Comparison of ENCODE assay signal across 8 cellular contexts in genomic region chr7:105677803-105678583, GRCh38.
DNase-seq lines count a peak whose midpoint lies in the region; ATAC-seq and TF ChIP-seq lines count a peak whose summit lies in the region.

No MANE protein-coding gene starts in this region.

- H3K27me3 ChIP-seq in A673 (replicated peaks; ENCODE audit: insufficient read depth, low read depth, low read length, poor library complexity) = no peaks in the 10 kb centered on the region
- no peaks in the 10 kb centered on the region for H3K27me3 ChIP-seq in heart left ventricle
- no peaks in the 10 kb centered on the region for H3K27me3 ChIP-seq in stomach smooth muscle (ENCODE audit: control insufficient read depth in 1 of 2, insufficient read depth in 2 of 2, low read length in 2 of 2)

- H3K27me3 Mint-ChIP-seq in activated CD4-positive, alpha-beta memory T cell treated with anti-CD3 and anti-CD28 coated beads, Interleukin-2, amount 10 ng/mL, durations not matched to agents 7 days and 5 days = no peaks in the 10 kb centered on the region

- no peak for TF ChIP-seq POLR2A in heart left ventricle (IDR thresholded peaks at IDR 0.05)

- TF ChIP-seq CTCF in A673 (conservative IDR thresholded peaks at IDR 0.05; ENCODE audit: low read depth, low read length) (no peak), heart left ventricle (IDR thresholded peaks at IDR 0.05) (no peak)

- H3K4me1 Mint-ChIP-seq in activated CD4-positive, alpha-beta memory T cell treated with anti-CD3 and anti-CD28 coated beads, Interleukin-2, amount 10 ng/mL, durations not matched to agents 7 days and 5 days = peaks cover 67% of the 10 kb centered on the region

- ATAC-seq in GM19351 (IDR thresholded peaks at IDR 0.05; ENCODE audit: unreplicated experiment) = peak; percentile 65
- ATAC-seq in heart left ventricle = peak in 2 of 4 donors; percentile 25 to 39
- no peak for ATAC-seq in HG03521 (IDR thresholded peaks at IDR 0.05; ENCODE audit: unreplicated experiment)

- POLR2A ChIA-PET in A673 (lab: Charles Lee; ENCODE audit: low non-redundant PET) = no interaction called here
- POLR2A ChIA-PET in activated CD4-positive, alpha-beta memory T cell treated with anti-CD3 and anti-CD28 coated beads, Interleukin-2, amount 10 ng/mL, durations not matched to agents 7 days and 5 days (lab: Charles Lee) = interaction anchor here (0.6 to 4.3 kb wide), 19 partner anchors 8 to 1209 kb away, joined by 3 to 129 read pairs (median 6); partner anchors contain the start of genes RINT1 and SYPL1

- H3K36me3 ChIP-seq in A673 (ENCODE audit: insufficient read depth, low read length, poor library complexity, severe bottlenecking) (no peaks in the 10 kb centered on the region), KOPT-K1 (ENCODE audit: insufficient read depth, low read length) (no peaks in the 10 kb centered on the region), heart left ventricle (no peaks in the 10 kb centered on the region), stomach smooth muscle (ENCODE audit: control insufficient read depth in 2 of 2, insufficient read depth in 2 of 2, low read length in 2 of 2) (peaks cover 0 to 2% of the 10 kb centered on the region in 2 donors)

- intact Hi-C loops in A673 (cut with micrococcal nuclease; ENCODE audit: unreplicated experiment) = no loop called here
- intact Hi-C loops in heart left ventricle (cut with DNase I) = no loop called here

- H3K9me3 Mint-ChIP-seq in activated CD4-positive, alpha-beta memory T cell treated with anti-CD3 and anti-CD28 coated beads, Interleukin-2, amount 10 ng/mL, durations not matched to agents 7 days and 5 days = no peaks in the 10 kb centered on the region

- WGBS in heart left ventricle, 4 donors = 71 to 81% (median 76%) methylated on average over 11 of the region's 11 CpGs

- peak overlapping the region; percentile 44 to 64 for H3K9ac ChIP-seq in stomach smooth muscle (ENCODE audit: low read length in 2 of 2)

- peak overlapping the region; percentile 92 for H3K27ac Mint-ChIP-seq in activated CD4-positive, alpha-beta memory T cell treated with anti-CD3 and anti-CD28 coated beads, Interleukin-2, amount 10 ng/mL, durations not matched to agents 7 days and 5 days

- CTCF ChIA-PET in A673 (lab: Charles Lee) = no interaction called here
- CTCF ChIA-PET in activated CD4-positive, alpha-beta memory T cell treated with anti-CD3 and anti-CD28 coated beads, Interleukin-2, amount 10 ng/mL, durations not matched to agents 7 days and 5 days (lab: Charles Lee) = interaction anchor here (0.7 to 3.4 kb wide), 10 partner anchors 11 to 359 kb away, joined by 3 to 28 read pairs (median 4); no protein-coding TSS in a partner anchor

- H3K4me3 ChIP-seq in A673 (ENCODE audit: low read depth, low read length, poor library complexity, severe bottlenecking) (peak overlapping the region; percentile 39), heart left ventricle (peak overlapping the region in 8 of 12 donors; percentile 30 to 60 (median 41)), stomach smooth muscle (ENCODE audit: low read length in 2 of 2) (peak overlapping the region; percentile 51 to 74)

- H3K36me3 Mint-ChIP-seq in activated CD4-positive, alpha-beta memory T cell treated with anti-CD3 and anti-CD28 coated beads, Interleukin-2, amount 10 ng/mL, durations not matched to agents 7 days and 5 days (ENCODE audit: low read depth) = peaks cover 22% of the 10 kb centered on the region

- peak; percentile 56 for DNase-seq in A673 (ENCODE audit: low spot score)
- peak; percentile 82 for DNase-seq in activated CD4-positive, alpha-beta memory T cell treated with anti-CD3 and anti-CD28 coated beads, Interleukin-2, amount 10 ng/mL, durations not matched to agents 7 days and 5 days
- DNase-seq in heart left ventricle = peak in 3 of 5 donors; percentile 31 to 48 (median 38)
- no peak for DNase-seq in cerebellum (ENCODE audit: low spot score)

- H3K4me3 Mint-ChIP-seq in activated CD4-positive, alpha-beta memory T cell treated with anti-CD3 and anti-CD28 coated beads, Interleukin-2, amount 10 ng/mL, durations not matched to agents 7 days and 5 days = peak overlapping the region; percentile 81

- peak overlapping the region; percentile 62 for H3K27ac ChIP-seq in A673 (ENCODE audit: low read depth, low read length, poor library complexity, severe bottlenecking)
- peak overlapping the region; percentile 94 for H3K27ac ChIP-seq in KOPT-K1 (ENCODE audit: low read depth, low read length, poor library complexity, severe bottlenecking)
- peak overlapping the region in 7 of 12 donors; percentile 32 to 79 (median 41) for H3K27ac ChIP-seq in heart left ventricle
- peak overlapping the region; percentile 78 for H3K27ac ChIP-seq in stomach smooth muscle (ENCODE audit: low read length)

- BruUV-seq in A673 (replicated peaks; lab: Mats Ljungman, UMichigan) = no TSS peak

- H3K9me3 ChIP-seq in A673 (ENCODE audit: low read depth, low read length, poor library complexity, severe bottlenecking) (no peaks in the 10 kb centered on the region), KOPT-K1 (ENCODE audit: insufficient read depth, low read length, poor library complexity, severe bottlenecking) (no peaks in the 10 kb centered on the region), heart left ventricle (no peaks in the 10 kb centered on the region), stomach smooth muscle (ENCODE audit: control insufficient read depth in 2 of 2, low read length in 2 of 2) (no peaks in the 10 kb centered on the region)

- H3K4me1 ChIP-seq in A673 (ENCODE audit: insufficient read depth, low read length, poor library complexity, severe bottlenecking) (peaks cover 70% of the 10 kb centered on the region), heart left ventricle (peaks cover 0 to 74% (median 34%) of the 10 kb centered on the region in 12 donors), stomach smooth muscle (ENCODE audit: control insufficient read depth, insufficient read depth, low read length) (peaks cover 58% of the 10 kb centered on the region)

Comparison
In these comparisons a context has a peak if more than half of its experiments do, and no peak if none do; other contexts are left out.
1. H3K27ac ChIP-seq: peak in every context shown above with its lines; median percentile 94 in KOPT-K1; 78 in stomach smooth muscle; 62 in A673; 41 in heart left ventricle.